In genomic region chr7:24757799-24758275, GRCh38 we compare ENCODE assay signal across 1 cellular context.
TF ChIP-seq lines count a peak whose summit lies in the region.

No MANE protein-coding gene starts in this region.

TF ChIP-seq in HepG2, 621 proteins besides CTCF, POLR2A, EP300 and RAD21 (continued from another document and continues in another):
- TF ChIP-seq REST (IDR thresholded peaks at IDR 0.05; ENCODE audit: borderline replicate concordance in 1 of 2, low read depth in 1 of 2, low read length in 2 of 2): no peak
- no peak for TF ChIP-seq RORA (CRISPR knock-in tag; IDR thresholded peaks at IDR 0.05)
- TF ChIP-seq ZFP62 (CRISPR knock-in tag; IDR thresholded peaks at IDR 0.05): no peak
- TF ChIP-seq RNF2 (conservative IDR thresholded peaks at IDR 0.05; ENCODE audit: low read depth): no peak
- TF ChIP-seq PHF8 (CRISPR knock-in tag; IDR thresholded peaks at IDR 0.05): peak; percentile 4; the same call in 1 of the 2 replicates
- no peak for TF ChIP-seq ZFP90 (CRISPR knock-in tag; IDR thresholded peaks at IDR 0.05; ENCODE audit: borderline replicate concordance)
- no peak for TF ChIP-seq ZNF607 (CRISPR knock-in tag; IDR thresholded peaks at IDR 0.05; ENCODE audit: borderline replicate concordance)
- TF ChIP-seq ZNF569 (CRISPR knock-in tag; IDR thresholded peaks at IDR 0.05; ENCODE audit: borderline replicate concordance): no peak
- TF ChIP-seq ZNF24 (IDR thresholded peaks at IDR 0.05): no peak
- no peak for TF ChIP-seq DPF2 (CRISPR knock-in tag; IDR thresholded peaks at IDR 0.05; ENCODE audit: borderline replicate concordance, low read depth)
- TF ChIP-seq NR1H2 (CRISPR knock-in tag; IDR thresholded peaks at IDR 0.05; ENCODE audit: borderline replicate concordance, low read depth): no peak
- 0 out of 2 replicates have a peak, but pooled peaks have one; percentile 20 for TF ChIP-seq SAP130 (CRISPR knock-in tag; IDR thresholded peaks at IDR 0.05; ENCODE audit: low read depth)
- TF ChIP-seq GABPB1 (CRISPR knock-in tag; IDR thresholded peaks at IDR 0.05): peak; percentile 8; the same call in 1 of the 2 replicates
- peak; percentile 49; the same call in 1 of the 2 replicates for TF ChIP-seq ZSCAN9 (CRISPR knock-in tag; IDR thresholded peaks at IDR 0.05; ENCODE audit: borderline replicate concordance)
- no peak for TF ChIP-seq TOE1 (CRISPR knock-in tag; IDR thresholded peaks at IDR 0.05)
- TF ChIP-seq DMAP1 (CRISPR knock-in tag; IDR thresholded peaks at IDR 0.05): peak; percentile 36; the same call in 1 of the 2 replicates
- TF ChIP-seq ZNF556 (CRISPR knock-in tag; IDR thresholded peaks at IDR 0.05; ENCODE audit: borderline replicate concordance): 0 out of 2 replicates have a peak, but pooled peaks have one; percentile 8
- TF ChIP-seq ZBTB44 (CRISPR knock-in tag; IDR thresholded peaks at IDR 0.05): no peak
- TF ChIP-seq ETV6 (CRISPR knock-in tag; conservative IDR thresholded peaks at IDR 0.05): no peak
- TF ChIP-seq YEATS2 (CRISPR knock-in tag; IDR thresholded peaks at IDR 0.05; ENCODE audit: borderline replicate concordance): no peak
- TF ChIP-seq STAT6 (CRISPR knock-in tag; IDR thresholded peaks at IDR 0.05; ENCODE audit: borderline replicate concordance): 0 out of 2 replicates have a peak, but pooled peaks have one; percentile 4
- TF ChIP-seq, protein P1, sequence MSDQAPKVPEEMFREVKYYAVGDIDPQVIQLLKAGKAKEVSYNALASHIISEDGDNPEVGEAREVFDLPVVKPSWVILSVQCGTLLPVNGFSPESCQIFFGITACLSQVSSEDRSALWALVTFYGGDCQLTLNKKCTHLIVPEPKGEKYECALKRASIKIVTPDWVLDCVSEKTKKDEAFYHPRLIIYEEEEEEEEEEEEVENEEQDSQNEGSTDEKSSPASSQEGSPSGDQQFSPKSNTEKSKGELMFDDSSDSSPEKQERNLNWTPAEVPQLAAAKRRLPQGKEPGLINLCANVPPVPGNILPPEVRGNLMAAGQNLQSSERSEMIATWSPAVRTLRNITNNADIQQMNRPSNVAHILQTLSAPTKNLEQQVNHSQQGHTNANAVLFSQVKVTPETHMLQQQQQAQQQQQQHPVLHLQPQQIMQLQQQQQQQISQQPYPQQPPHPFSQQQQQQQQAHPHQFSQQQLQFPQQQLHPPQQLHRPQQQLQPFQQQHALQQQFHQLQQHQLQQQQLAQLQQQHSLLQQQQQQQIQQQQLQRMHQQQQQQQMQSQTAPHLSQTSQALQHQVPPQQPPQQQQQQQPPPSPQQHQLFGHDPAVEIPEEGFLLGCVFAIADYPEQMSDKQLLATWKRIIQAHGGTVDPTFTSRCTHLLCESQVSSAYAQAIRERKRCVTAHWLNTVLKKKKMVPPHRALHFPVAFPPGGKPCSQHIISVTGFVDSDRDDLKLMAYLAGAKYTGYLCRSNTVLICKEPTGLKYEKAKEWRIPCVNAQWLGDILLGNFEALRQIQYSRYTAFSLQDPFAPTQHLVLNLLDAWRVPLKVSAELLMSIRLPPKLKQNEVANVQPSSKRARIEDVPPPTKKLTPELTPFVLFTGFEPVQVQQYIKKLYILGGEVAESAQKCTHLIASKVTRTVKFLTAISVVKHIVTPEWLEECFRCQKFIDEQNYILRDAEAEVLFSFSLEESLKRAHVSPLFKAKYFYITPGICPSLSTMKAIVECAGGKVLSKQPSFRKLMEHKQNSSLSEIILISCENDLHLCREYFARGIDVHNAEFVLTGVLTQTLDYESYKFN (CRISPR knock-in tag; conservative IDR thresholded peaks at IDR 0.05): no peak
- 0 out of 2 replicates have a peak, but pooled peaks have one; percentile 7 for TF ChIP-seq KLF6 (CRISPR knock-in tag; IDR thresholded peaks at IDR 0.05)
- TF ChIP-seq FOXA3 (CRISPR knock-in tag; IDR thresholded peaks at IDR 0.05): no peak
- TF ChIP-seq GLI4 (CRISPR knock-in tag; IDR thresholded peaks at IDR 0.05; ENCODE audit: borderline replicate concordance): no peak
- TF ChIP-seq ZNF496 (CRISPR knock-in tag; IDR thresholded peaks at IDR 0.05; ENCODE audit: insufficient replicate concordance): no peak
- no peak for TF ChIP-seq FOXO4 (CRISPR knock-in tag; conservative IDR thresholded peaks at IDR 0.05)
- TF ChIP-seq, protein P2, sequence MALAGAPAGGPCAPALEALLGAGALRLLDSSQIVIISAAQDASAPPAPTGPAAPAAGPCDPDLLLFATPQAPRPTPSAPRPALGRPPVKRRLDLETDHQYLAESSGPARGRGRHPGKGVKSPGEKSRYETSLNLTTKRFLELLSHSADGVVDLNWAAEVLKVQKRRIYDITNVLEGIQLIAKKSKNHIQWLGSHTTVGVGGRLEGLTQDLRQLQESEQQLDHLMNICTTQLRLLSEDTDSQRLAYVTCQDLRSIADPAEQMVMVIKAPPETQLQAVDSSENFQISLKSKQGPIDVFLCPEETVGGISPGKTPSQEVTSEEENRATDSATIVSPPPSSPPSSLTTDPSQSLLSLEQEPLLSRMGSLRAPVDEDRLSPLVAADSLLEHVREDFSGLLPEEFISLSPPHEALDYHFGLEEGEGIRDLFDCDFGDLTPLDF (CRISPR knock-in tag; IDR thresholded peaks at IDR 0.05): no peak
- no peak for TF ChIP-seq TCF7 (IDR thresholded peaks at IDR 0.05; ENCODE audit: low read depth)
- no peak for TF ChIP-seq ZNF720 (CRISPR knock-in tag; IDR thresholded peaks at IDR 0.05)
- TF ChIP-seq, protein P3, sequence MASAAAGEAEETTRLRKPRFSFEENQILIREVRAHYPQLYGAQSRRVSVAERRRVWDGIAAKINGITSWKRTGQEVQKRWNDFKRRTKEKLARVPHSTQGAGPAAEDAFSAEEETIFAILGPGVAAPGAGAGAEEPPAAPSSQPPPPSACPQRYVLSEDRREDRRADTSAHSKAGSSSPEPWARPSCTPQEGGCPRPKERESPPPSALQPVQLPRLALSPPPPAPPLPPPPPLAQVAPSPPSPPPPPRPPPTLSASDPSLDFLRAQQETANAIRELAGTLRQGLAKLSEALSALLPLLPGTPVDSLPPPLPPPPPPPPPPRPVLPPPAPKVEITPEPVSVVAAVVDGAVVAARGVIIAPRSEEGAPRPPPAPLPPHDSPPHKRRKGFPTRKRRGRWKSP (CRISPR knock-in tag; IDR thresholded peaks at IDR 0.05): 0 out of 2 replicates have a peak, but pooled peaks have one; percentile 24
- no peak for TF ChIP-seq ZNF274 (CRISPR knock-in tag; IDR thresholded peaks at IDR 0.05)
- no peak for TF ChIP-seq ZNF251 (CRISPR knock-in tag; IDR thresholded peaks at IDR 0.05)
- TF ChIP-seq ZNF563 (CRISPR knock-in tag; IDR thresholded peaks at IDR 0.05): 0 out of 2 replicates have a peak, but pooled peaks have one; percentile 14
- no peak for TF ChIP-seq ZNF878 (CRISPR knock-in tag; IDR thresholded peaks at IDR 0.05)
- 0 out of 2 replicates have a peak, but pooled peaks have one; percentile 27 for TF ChIP-seq SPEN (CRISPR knock-in tag; IDR thresholded peaks at IDR 0.05; ENCODE audit: low read depth)
- TF ChIP-seq ZNF7 (CRISPR knock-in tag; IDR thresholded peaks at IDR 0.05): peak; percentile 34; the same call in 1 of the 2 replicates
- TF ChIP-seq, protein P4, sequence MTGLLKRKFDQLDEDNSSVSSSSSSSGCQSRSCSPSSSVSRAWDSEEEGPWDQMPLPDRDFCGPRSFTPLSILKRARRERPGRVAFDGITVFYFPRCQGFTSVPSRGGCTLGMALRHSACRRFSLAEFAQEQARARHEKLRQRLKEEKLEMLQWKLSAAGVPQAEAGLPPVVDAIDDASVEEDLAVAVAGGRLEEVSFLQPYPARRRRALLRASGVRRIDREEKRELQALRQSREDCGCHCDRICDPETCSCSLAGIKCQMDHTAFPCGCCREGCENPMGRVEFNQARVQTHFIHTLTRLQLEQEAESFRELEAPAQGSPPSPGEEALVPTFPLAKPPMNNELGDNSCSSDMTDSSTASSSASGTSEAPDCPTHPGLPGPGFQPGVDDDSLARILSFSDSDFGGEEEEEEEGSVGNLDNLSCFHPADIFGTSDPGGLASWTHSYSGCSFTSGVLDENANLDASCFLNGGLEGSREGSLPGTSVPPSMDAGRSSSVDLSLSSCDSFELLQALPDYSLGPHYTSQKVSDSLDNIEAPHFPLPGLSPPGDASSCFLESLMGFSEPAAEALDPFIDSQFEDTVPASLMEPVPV (CRISPR knock-in tag; IDR thresholded peaks at IDR 0.05): peak; percentile 39; the same call in 1 of the 2 replicates
- peak; percentile 34; the same call in 1 of the 2 replicates for TF ChIP-seq POGZ (CRISPR knock-in tag; IDR thresholded peaks at IDR 0.05)
- TF ChIP-seq ZNF788 (CRISPR knock-in tag; IDR thresholded peaks at IDR 0.05; ENCODE audit: borderline replicate concordance): no peak
- no peak for TF ChIP-seq CENPX (CRISPR knock-in tag; IDR thresholded peaks at IDR 0.05)
- no peak for TF ChIP-seq AGO2 (optimal IDR thresholded peaks at IDR 0.05; ENCODE audit: low read depth, low read length)
- no peak for TF ChIP-seq TCF12 (IDR thresholded peaks at IDR 0.05)
- TF ChIP-seq TCF12 (CRISPR knock-in tag; IDR thresholded peaks at IDR 0.05): no peak
- TF ChIP-seq ZNF543 (CRISPR knock-in tag; IDR thresholded peaks at IDR 0.05): no peak
- no peak for TF ChIP-seq ZNF737 (CRISPR knock-in tag; IDR thresholded peaks at IDR 0.05; ENCODE audit: borderline replicate concordance)
- no peak for TF ChIP-seq NR2C2 (CRISPR knock-in tag; IDR thresholded peaks at IDR 0.05; ENCODE audit: borderline replicate concordance)
- TF ChIP-seq ZNF614 (CRISPR knock-in tag; IDR thresholded peaks at IDR 0.05; ENCODE audit: borderline replicate concordance): peak; percentile 3; the same call in 1 of the 2 replicates
- no peak for TF ChIP-seq KDM2A (CRISPR knock-in tag; IDR thresholded peaks at IDR 0.05; ENCODE audit: borderline replicate concordance, low read depth)
- no peak for TF ChIP-seq MYC (CRISPR knock-in tag; IDR thresholded peaks at IDR 0.05; ENCODE audit: borderline replicate concordance)
- TF ChIP-seq DNMT1 (CRISPR knock-in tag; IDR thresholded peaks at IDR 0.05): no peak
- no peak for TF ChIP-seq ZMYM3 (CRISPR knock-in tag; IDR thresholded peaks at IDR 0.05)
- no peak for TF ChIP-seq ZNF619 (CRISPR knock-in tag; IDR thresholded peaks at IDR 0.05)
- no peak for TF ChIP-seq ZNF263 (CRISPR knock-in tag; IDR thresholded peaks at IDR 0.05)
